ENCODE assay signal across 16 cellular contexts in the genomic region with DNA sequence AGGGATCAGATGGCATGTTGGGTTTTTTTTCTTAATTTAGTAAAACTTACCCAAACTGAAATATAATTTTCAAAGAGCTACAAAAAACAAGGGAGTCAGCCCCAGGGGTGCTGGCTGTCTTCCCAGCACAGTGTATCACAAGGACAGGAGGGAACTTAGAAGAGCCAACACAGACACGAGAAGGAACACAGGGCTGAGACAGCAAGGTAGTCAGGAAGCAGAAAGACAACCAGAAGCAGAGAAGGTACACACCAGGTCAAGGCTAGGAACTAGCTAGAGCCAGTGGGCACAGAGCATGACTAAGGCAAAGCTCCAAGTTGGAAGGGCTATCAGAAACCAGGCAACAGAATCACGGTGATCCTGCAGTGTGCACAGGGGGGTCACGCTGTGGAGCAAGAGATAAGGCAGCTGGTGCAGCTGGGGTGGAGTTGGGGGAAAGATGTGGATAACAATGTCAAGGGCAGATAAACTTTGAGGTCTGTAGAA.
DNase-seq lines count a peak whose midpoint lies in the region; ATAC-seq, FAIRE-seq and TF ChIP-seq lines count a peak whose summit lies in the region.
"Had no signal": no experiment of that assay in that cellular context is flagged by ENCODE, and none has a peak within 500 bp of the region (broad histone marks: within the 10 kb centered on the region; RNA-seq: fewer than 3 reads in every experiment).

No MANE protein-coding gene starts in this region.

- H3K27ac ChIP-seq in SK-N-MC (no peak overlapping the region), heart right ventricle (peak overlapping the region in 5 of 10 donors; percentile 32 to 45 (median 42)), pancreas (peak overlapping the region in 2 of 4 donors; percentile 38 to 51)
- H3K27ac ChIP-seq: ascending aorta, esophagus muscularis mucosa, Peyer's patch had no signal

- ATAC-seq in heart right ventricle (peak; percentile 66 to 96 (median 81)), pancreas (peak; percentile 86 to 93 (median 92))

- H3K9me3 Mint-ChIP-seq in Calu3 (ENCODE audit: low read depth, unreplicated experiment), result no peaks in the 10 kb centered on the region
- no peaks in the 10 kb centered on the region for H3K9me3 Mint-ChIP-seq in activated naive CD8-positive, alpha-beta T cell treated with anti-CD3 and anti-CD28 coated beads for 36 hours
- no peaks in the 10 kb centered on the region for H3K9me3 Mint-ChIP-seq in activated naive CD4-positive, alpha-beta T cell treated with anti-CD3 and anti-CD28 coated beads for 36 hours

- H3K4me3 ChIP-seq in SK-N-MC, result peak overlapping the region; percentile 34; the same call in 1 of the 2 replicates
- no peak overlapping the region for H3K4me3 ChIP-seq in heart right ventricle
- H3K4me3 ChIP-seq in pancreas, result peak overlapping the region in 2 of 4 donors; percentile 6 to 16
- H3K4me3 ChIP-seq: ascending aorta, esophagus muscularis mucosa, Peyer's patch had no signal

- 22 to 25% methylated on average over 3 of the region's 3 CpGs for WGBS in heart right ventricle, 2 donors
- 4 to 10% methylated on average over 3 of the region's 3 CpGs for WGBS in pancreas, 2 donors

- FAIRE-seq in pancreas (lab: Jason Lieb, UNC), result peak; percentile 32

- H3K36me3 Mint-ChIP-seq in Calu3 (ENCODE audit: insufficient read depth, unreplicated experiment), result no peaks in the 10 kb centered on the region
- H3K36me3 Mint-ChIP-seq in activated naive CD8-positive, alpha-beta T cell treated with anti-CD3 and anti-CD28 coated beads for 36 hours, result peaks cover 14% of the 10 kb centered on the region
- H3K36me3 Mint-ChIP-seq in activated naive CD4-positive, alpha-beta T cell treated with anti-CD3 and anti-CD28 coated beads for 36 hours (ENCODE audit: low read depth), result no peaks in the 10 kb centered on the region

- DNase-seq in Calu3, result no peak
- no peak for DNase-seq in SK-N-MC (ENCODE audit: low read depth, low spot score)
- DNase-seq in heart right ventricle, result peak; percentile 29 to 33
- DNase-seq in pancreas, result peak; percentile 26 to 76 (median 54)
- DNase-seq in GDM1 (lab: John Stamatoyannopoulos, UW), result no peak
- no peak for DNase-seq in activated naive CD8-positive, alpha-beta T cell treated with anti-CD3 and anti-CD28 coated beads for 36 hours
- no peak for DNase-seq in AG20443 (ENCODE audit: low spot score)
- DNase-seq in activated naive CD4-positive, alpha-beta T cell treated with anti-CD3 and anti-CD28 coated beads for 36 hours, result no peak
- DNase-seq: kidney glomerular epithelial cell; NCI-H1930; NCI-H524 treated with DMSO at 0.1 percent for 48 hours; Peyer's patch; stimulated activated CD4-positive, alpha-beta T cell treated with anti-CD3 and anti-CD28 coated beads, Interleukin-15, amount 100 ng/mL, for 24 hours had no signal

- H3K27ac Mint-ChIP-seq in Calu3 (ENCODE audit: unreplicated experiment), result peak overlapping the region; percentile 59
- H3K27ac Mint-ChIP-seq in activated naive CD8-positive, alpha-beta T cell treated with anti-CD3 and anti-CD28 coated beads for 36 hours, result no peak overlapping the region
- no peak overlapping the region for H3K27ac Mint-ChIP-seq in activated naive CD4-positive, alpha-beta T cell treated with anti-CD3 and anti-CD28 coated beads for 36 hours
- H3K27ac Mint-ChIP-seq: progenitor cell of endocrine pancreas had no signal

- H3K27me3 ChIP-seq in heart right ventricle (no peaks in the 10 kb centered on the region), pancreas (no peaks in the 10 kb centered on the region)
- H3K27me3 ChIP-seq: ascending aorta, esophagus muscularis mucosa, Peyer's patch had no signal

- intact Hi-C loops in Calu3 (cut with micrococcal nuclease; ENCODE audit: unreplicated experiment) (loop anchor here (10.0 kb wide), 1 partner anchor 581 kb away; no protein-coding TSS in a partner anchor), heart right ventricle (cut with DNase I) (no loop called here), pancreas (cut with DNase I) (no loop called here)
- intact Hi-C loops in activated naive CD4-positive, alpha-beta T cell treated with anti-CD3 and anti-CD28 coated beads for 36 hours (cut with micrococcal nuclease), result no loop called here

- no peaks in the 10 kb centered on the region for H3K27me3 Mint-ChIP-seq in Calu3 (ENCODE audit: unreplicated experiment)
- H3K27me3 Mint-ChIP-seq in activated naive CD8-positive, alpha-beta T cell treated with anti-CD3 and anti-CD28 coated beads for 36 hours, result no peaks in the 10 kb centered on the region
- H3K27me3 Mint-ChIP-seq in activated naive CD4-positive, alpha-beta T cell treated with anti-CD3 and anti-CD28 coated beads for 36 hours (ENCODE audit: low read depth), result no peaks in the 10 kb centered on the region
- H3K27me3 Mint-ChIP-seq: progenitor cell of endocrine pancreas had no signal

- TF ChIP-seq CTCF in Calu3 (IDR thresholded peaks at IDR 0.05; ENCODE audit: unreplicated experiment) (no peak), heart right ventricle (IDR thresholded peaks at IDR 0.05) (no peak), pancreas (IDR thresholded peaks at IDR 0.05) (no peak)

- peaks cover 0 to 56% (median 29%) of the 10 kb centered on the region in 9 donors for H3K4me1 ChIP-seq in heart right ventricle
- H3K4me1 ChIP-seq in pancreas, result peaks cover 0 to 27% (median 22%) of the 10 kb centered on the region in 3 donors

- H3K4me3 Mint-ChIP-seq in Calu3 (ENCODE audit: low read depth, unreplicated experiment), result no peak overlapping the region
- H3K4me3 Mint-ChIP-seq in activated naive CD8-positive, alpha-beta T cell treated with anti-CD3 and anti-CD28 coated beads for 36 hours, result no peak overlapping the region
- H3K4me3 Mint-ChIP-seq in activated naive CD4-positive, alpha-beta T cell treated with anti-CD3 and anti-CD28 coated beads for 36 hours, result no peak overlapping the region

- no TSS peak for BruUV-seq in Calu3 (replicated peaks; lab: Mats Ljungman, UMichigan)

- H3K9ac ChIP-seq in SK-N-MC (ENCODE audit: insufficient read length), result peak overlapping the region; percentile 14

- CTCF ChIA-PET in Calu3 (lab: Charles Lee), result interaction anchor here (0.9 kb wide), 1 partner anchor 11 kb away, joined by 5 read pairs; no protein-coding TSS in a partner anchor
- CTCF ChIA-PET in activated naive CD4-positive, alpha-beta T cell treated with anti-CD3 and anti-CD28 coated beads for 36 hours (lab: Charles Lee), result no interaction called here

- H3K9me3 ChIP-seq in SK-N-MC (ENCODE audit: low read depth, low read length) (no peaks in the 10 kb centered on the region), heart right ventricle (no peaks in the 10 kb centered on the region), pancreas (no peaks in the 10 kb centered on the region)
- H3K9me3 ChIP-seq: ascending aorta, esophagus muscularis mucosa, Peyer's patch had no signal

- H3K36me3 ChIP-seq in SK-N-MC (ENCODE audit: insufficient read depth, low read length) (no peaks in the 10 kb centered on the region), heart right ventricle (no peaks in the 10 kb centered on the region), pancreas (no peaks in the 10 kb centered on the region)
- H3K36me3 ChIP-seq: ascending aorta, esophagus muscularis mucosa, Peyer's patch had no signal

- H3K4me1 Mint-ChIP-seq in Calu3 (ENCODE audit: low read depth, unreplicated experiment), result peaks cover 21% of the 10 kb centered on the region
- H3K4me1 Mint-ChIP-seq in activated naive CD8-positive, alpha-beta T cell treated with anti-CD3 and anti-CD28 coated beads for 36 hours, result peaks cover 18% of the 10 kb centered on the region
- H3K4me1 Mint-ChIP-seq in activated naive CD4-positive, alpha-beta T cell treated with anti-CD3 and anti-CD28 coated beads for 36 hours (ENCODE audit: low read depth), result peaks cover 20% of the 10 kb centered on the region

Comparison
In these comparisons a context has a peak if more than half of its experiments do, and no peak if none do; other contexts are left out.
1. DNase-seq: peak in heart right ventricle (2 of 2) and pancreas (6 of 6); none in Calu3 (single experiment), SK-N-MC (single experiment), GDM1 (single experiment), activated naive CD8-positive, alpha-beta T cell treated with anti-CD3 and anti-CD28 coated beads for 36 hours (single experiment), AG20443 (single experiment) and activated naive CD4-positive, alpha-beta T cell treated with anti-CD3 and anti-CD28 coated beads for 36 hours (single experiment).